ENCODE assay signal across 1 cellular context in the genomic region with DNA sequence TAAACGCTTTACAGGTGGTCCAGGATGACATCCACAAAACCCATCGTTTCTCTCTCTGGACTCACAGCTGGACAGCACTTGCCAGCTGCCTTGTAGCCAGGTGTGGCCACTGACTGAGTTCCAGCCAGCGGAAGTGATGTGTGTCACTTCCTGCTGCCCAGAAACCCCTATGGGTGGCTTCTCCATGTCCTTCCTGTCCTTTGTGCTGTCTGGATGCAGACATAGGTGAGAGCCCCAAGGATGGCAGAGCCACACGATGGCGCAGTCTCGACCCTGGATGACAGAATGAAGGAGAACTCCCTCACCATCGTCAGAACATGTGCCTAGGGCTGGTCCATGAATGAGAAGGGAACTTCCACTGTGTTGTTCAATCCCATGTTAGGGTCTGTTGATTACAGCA.
TF ChIP-seq lines count a peak whose summit lies in the region.

No MANE protein-coding gene starts in this region.

TF ChIP-seq in IMR-90, 13 proteins besides CTCF, POLR2A, EP300 and RAD21:
- TF ChIP-seq CHD1 (IDR thresholded peaks at IDR 0.05; ENCODE audit: low read depth, low read length) (no peak), NFE2L2 (IDR thresholded peaks at IDR 0.05; ENCODE audit: low read depth, low read length) (no peak), CEBPB (IDR thresholded peaks at IDR 0.05; ENCODE audit: low read depth, low read length) (no peak), FOS (IDR thresholded peaks at IDR 0.05; ENCODE audit: low read depth, low read length) (no peak), RCOR1 (IDR thresholded peaks at IDR 0.05; ENCODE audit: insufficient replicate concordance, low read length) (no peak), MXI1 (IDR thresholded peaks at IDR 0.05; ENCODE audit: borderline replicate concordance, low read depth, low read length) (no peak), RFX5 (IDR thresholded peaks at IDR 0.05; ENCODE audit: low read depth, low read length) (no peak), SMC3 (IDR thresholded peaks at IDR 0.05; ENCODE audit: low read depth, low read length) (no peak), MAZ (IDR thresholded peaks at IDR 0.05; ENCODE audit: borderline replicate concordance, low read depth, low read length) (no peak), MAFK (IDR thresholded peaks at IDR 0.05; ENCODE audit: low read depth, low read length) (no peak), BHLHE40 (IDR thresholded peaks at IDR 0.05; ENCODE audit: low read depth, low read length) (no peak)
- TF ChIP-seq, protein P1, sequence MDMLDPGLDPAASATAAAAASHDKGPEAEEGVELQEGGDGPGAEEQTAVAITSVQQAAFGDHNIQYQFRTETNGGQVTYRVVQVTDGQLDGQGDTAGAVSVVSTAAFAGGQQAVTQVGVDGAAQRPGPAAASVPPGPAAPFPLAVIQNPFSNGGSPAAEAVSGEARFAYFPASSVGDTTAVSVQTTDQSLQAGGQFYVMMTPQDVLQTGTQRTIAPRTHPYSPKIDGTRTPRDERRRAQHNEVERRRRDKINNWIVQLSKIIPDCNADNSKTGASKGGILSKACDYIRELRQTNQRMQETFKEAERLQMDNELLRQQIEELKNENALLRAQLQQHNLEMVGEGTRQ (IDR thresholded peaks at IDR 0.05; ENCODE audit: low read depth, low read length): no peak
- TF ChIP-seq, protein P2, sequence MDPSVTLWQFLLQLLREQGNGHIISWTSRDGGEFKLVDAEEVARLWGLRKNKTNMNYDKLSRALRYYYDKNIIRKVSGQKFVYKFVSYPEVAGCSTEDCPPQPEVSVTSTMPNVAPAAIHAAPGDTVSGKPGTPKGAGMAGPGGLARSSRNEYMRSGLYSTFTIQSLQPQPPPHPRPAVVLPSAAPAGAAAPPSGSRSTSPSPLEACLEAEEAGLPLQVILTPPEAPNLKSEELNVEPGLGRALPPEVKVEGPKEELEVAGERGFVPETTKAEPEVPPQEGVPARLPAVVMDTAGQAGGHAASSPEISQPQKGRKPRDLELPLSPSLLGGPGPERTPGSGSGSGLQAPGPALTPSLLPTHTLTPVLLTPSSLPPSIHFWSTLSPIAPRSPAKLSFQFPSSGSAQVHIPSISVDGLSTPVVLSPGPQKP (IDR thresholded peaks at IDR 0.05; ENCODE audit: borderline replicate concordance, low read depth, low read length): no peak
